In genomic region chrX:39059866-39060265, GRCh38 we compare ENCODE assay signal across 23 cellular contexts.
"Had no signal": no experiment of that assay in that cellular context is flagged by ENCODE, and none has a peak within 500 bp of the region (broad histone marks: within the 10 kb centered on the region; RNA-seq: fewer than 3 reads in every experiment).

No MANE protein-coding gene starts in this region.

- ATAC-seq: effector memory CD8-positive, alpha-beta T cell; esophagus mucosa; gastrocnemius medialis; heart right ventricle; left cardiac atrium; left lung; left ventricle myocardium superior; lower lobe of right lung; mucosa of descending colon had no signal

- H3K36me3 ChIP-seq: colonic mucosa, esophagus squamous epithelium, gastrocnemius medialis, heart right ventricle, left lung, lower lobe of right lung had no signal

- DNase-seq: colonic mucosa; cortex of kidney; effector CD8-positive, alpha-beta T cell; effector memory CD8-positive, alpha-beta T cell; endodermal cell; erythroblast; esophagus squamous epithelium; foreskin fibroblast; foreskin melanocyte; gastrocnemius medialis; glutamatergic neuron; head of caudate nucleus; heart right ventricle; hippocampal formation; left cardiac atrium; left ventricle myocardium superior; lower lobe of right lung; mesenchymal stem cell; mucosa of descending colon; naive B cell had no signal

- H3K4me3 ChIP-seq: colonic mucosa, esophagus squamous epithelium, gastrocnemius medialis, heart right ventricle, left lung, lower lobe of right lung, mucosa of descending colon had no signal

- H3K27me3 ChIP-seq: colonic mucosa, esophagus squamous epithelium, gastrocnemius medialis, left lung had no signal

- H3K9me3 ChIP-seq: colonic mucosa, esophagus squamous epithelium, left lung, lower lobe of right lung, mucosa of descending colon had no signal

- H3K27ac ChIP-seq: colonic mucosa, epithelial cell of prostate, esophagus squamous epithelium, gastrocnemius medialis, heart right ventricle, left lung, lower lobe of right lung had no signal

- H3K4me1 ChIP-seq: colonic mucosa, esophagus squamous epithelium, heart right ventricle, lower lobe of right lung had no signal
